In genomic region chr12:68271346-68271745, GRCh38 we compare ENCODE assay signal across 34 cellular contexts. TPM values are rescaled to one million over a fixed set of nuclear protein-coding genes. Genes with fewer than 3 reads are reported as not detected.
DNase-seq lines count a peak whose midpoint lies in the region; ATAC-seq, FAIRE-seq and TF ChIP-seq lines count a peak whose summit lies in the region.
"Had no signal": no experiment of that assay in that cellular context is flagged by ENCODE, and none has a peak within 500 bp of the region (broad histone marks: within the 10 kb centered on the region; RNA-seq: fewer than 3 reads in every experiment).

No MANE protein-coding gene starts in this region.

- H3K9me3 Mint-ChIP-seq in mesothelial cell of epicardium: no peaks in the 10 kb centered on the region
- H3K9me3 Mint-ChIP-seq: activated naive CD4-positive, alpha-beta T cell treated with anti-CD3 and anti-CD28 coated beads, Interleukin-2, amount 50 U/mL, for 72 hours; activated T-helper 2 cell treated with anti-CD3 and anti-CD28 coated beads, Interferon-gamma antibody, Interleukin-2, Interleukin-4, amounts not matched to agents 10 μg/mL and 5 μg/mL and 100 μg/mL, durations not matched to agents 14 hours and 24 hours and 36 hours; CD4-positive, alpha-beta T cell; GM23338; T-helper 1 cell treated with Interleukin-12 subunit alpha and Interleukin-12 subunit beta and Interleukin-4 antibody, amounts not matched to agents 30 μg/mL and 1 μg/mL, for 36 hours had no signal

- H3K4me1 ChIP-seq in Karpas-422 (ENCODE audit: low read length) (no peaks in the 10 kb centered on the region), smooth muscle cell (ENCODE audit: low read depth) (no peaks in the 10 kb centered on the region), kidney (ENCODE audit: control insufficient read depth in 1 of 2, insufficient read depth in 1 of 2, low read depth in 1 of 2, low read length in 2 of 2) (no peaks in the 10 kb centered on the region)
- H3K4me1 ChIP-seq: lower lobe of right lung, psoas muscle, testis, uterus had no signal

- H3K4me3 ChIP-seq in Karpas-422 (ENCODE audit: low read length) (no peak overlapping the region), choroid plexus epithelial cell (ENCODE audit: low read depth, low read length) (no peak overlapping the region), smooth muscle cell (no peak overlapping the region), kidney (ENCODE audit: low read length in 2 of 2) (no peak overlapping the region)
- H3K4me3 ChIP-seq: dorsolateral prefrontal cortex, GM23338, lower lobe of right lung, MG63, psoas muscle, SK-N-MC, testis, uterus had no signal

- DNase-seq in Karpas-422: peak; percentile 27
- peak; percentile 99 for DNase-seq in choroid plexus epithelial cell (ENCODE audit: low read depth)
- peak; percentile 23 for DNase-seq in left kidney (ENCODE audit: low read depth, low spot score)
- DNase-seq in smooth muscle cell (lab: John Stamatoyannopoulos, UW; ENCODE audit: unreplicated experiment): no peak
- DNase-seq in mesothelial cell of epicardium (ENCODE audit: low spot score in 2 of 2, unreplicated experiment in 2 of 2): no peak
- no peak for DNase-seq in kidney
- DNase-seq: activated CD4-positive, alpha-beta T cell treated with anti-CD3 and anti-CD28 coated beads for 36 hours; activated CD8-positive, alpha-beta T cell treated with anti-CD3 and anti-CD28 coated beads, Interleukin-2, amount 10 ng/mL, durations not matched to agents 7 days and 5 days; CD4-positive, alpha-beta T cell; dorsolateral prefrontal cortex; head of caudate nucleus; KBM-7; kidney glomerular epithelial cell; lower lobe of right lung; MG63; NCI-H1417 treated with DMSO at 0.1 percent for 48 hours; NCI-H2081 treated with DMSO at 0.1 percent for 48 hours; NCI-H345; NCI-H82; psoas muscle; RPMI8226; stimulated activated naive CD8-positive, alpha-beta T cell treated with anti-CD3 and anti-CD28 coated beads, Interleukin-15, Interleukin-2, amounts not matched to agents 100 U/mL and 50 U/mL, for 24 hours; testis; uterus had no signal

- H3K27me3 Mint-ChIP-seq in mesothelial cell of epicardium (ENCODE audit: low read depth): peaks cover 2% of the 10 kb centered on the region
- H3K27me3 Mint-ChIP-seq: CD4-positive, alpha-beta T cell had no signal

- H3K36me3 ChIP-seq in Karpas-422 (ENCODE audit: insufficient read depth, low read length) (no peaks in the 10 kb centered on the region), smooth muscle cell (ENCODE audit: low read depth) (no peaks in the 10 kb centered on the region), kidney (ENCODE audit: control insufficient read depth in 1 of 2, insufficient read depth in 2 of 2, low read length in 2 of 2) (no peaks in the 10 kb centered on the region)
- H3K36me3 ChIP-seq: lower lobe of right lung, MG63, uterus had no signal

- no peak for ATAC-seq in GM21723 (IDR thresholded peaks at IDR 0.05; ENCODE audit: unreplicated experiment)
- ATAC-seq: activated CD4-positive, alpha-beta T cell treated with anti-CD3 and anti-CD28 coated beads for 36 hours; activated CD8-positive, alpha-beta T cell treated with anti-CD3 and anti-CD28 coated beads, Interleukin-2, amount 10 ng/mL, durations not matched to agents 7 days and 5 days; activated naive CD4-positive, alpha-beta T cell treated with anti-CD3 and anti-CD28 coated beads, Interleukin-2, amount 50 U/mL, for 72 hours; GM23338; lower lobe of right lung; psoas muscle; stimulated activated naive CD8-positive, alpha-beta T cell treated with anti-CD3 and anti-CD28 coated beads, Interleukin-15, Interleukin-2, amounts not matched to agents 100 U/mL and 50 U/mL, for 24 hours had no signal

- no peaks in the 10 kb centered on the region for H3K36me3 Mint-ChIP-seq in mesothelial cell of epicardium

- H3K79me2 ChIP-seq in Karpas-422 (ENCODE audit: low read length) (no peaks in the 10 kb centered on the region), smooth muscle cell (ENCODE audit: low read depth) (no peaks in the 10 kb centered on the region)

- WGBS in smooth muscle cell (ENCODE audit: low lambda C conversion rate): 58% methylated on average over 8 of the region's 8 CpGs

- no peak overlapping the region for H3K27ac Mint-ChIP-seq in mesothelial cell of epicardium
- H3K27ac Mint-ChIP-seq: activated CD4-positive, alpha-beta T cell treated with anti-CD3 and anti-CD28 coated beads for 36 hours; activated CD8-positive, alpha-beta T cell treated with anti-CD3 and anti-CD28 coated beads, Interleukin-2, amount 10 ng/mL, durations not matched to agents 7 days and 5 days; activated naive CD4-positive, alpha-beta T cell treated with anti-CD3 and anti-CD28 coated beads, Interleukin-2, amount 50 U/mL, for 72 hours; activated T-helper 2 cell treated with anti-CD3 and anti-CD28 coated beads, Interferon-gamma antibody, Interleukin-2, Interleukin-4, amounts not matched to agents 10 μg/mL and 5 μg/mL and 100 μg/mL, durations not matched to agents 14 hours and 24 hours and 36 hours; CD4-positive, alpha-beta T cell; GM23338; T-helper 1 cell treated with Interleukin-12 subunit alpha and Interleukin-12 subunit beta and Interleukin-4 antibody, amounts not matched to agents 30 μg/mL and 1 μg/mL, for 36 hours had no signal

- H3K4me3 Mint-ChIP-seq in mesothelial cell of epicardium: no peak overlapping the region
- H3K4me3 Mint-ChIP-seq: activated CD4-positive, alpha-beta T cell treated with anti-CD3 and anti-CD28 coated beads for 36 hours; activated CD8-positive, alpha-beta T cell treated with anti-CD3 and anti-CD28 coated beads, Interleukin-2, amount 10 ng/mL, durations not matched to agents 7 days and 5 days; CD4-positive, alpha-beta T cell; GM23338; T-helper 1 cell treated with Interleukin-12 subunit alpha and Interleukin-12 subunit beta and Interleukin-4 antibody, amounts not matched to agents 30 μg/mL and 1 μg/mL, for 36 hours had no signal

- intact Hi-C loops in kidney (cut with DNase I): no loop called here

- no peaks in the 10 kb centered on the region for H3K9me2 ChIP-seq in Karpas-422 (replicated peaks; ENCODE audit: insufficient read depth, low read length)

- H3K4me2 ChIP-seq in Karpas-422 (ENCODE audit: low read depth, low read length, poor library complexity, severe bottlenecking) (no peak overlapping the region), smooth muscle cell (no peak overlapping the region)
- H3K4me2 ChIP-seq: GM23338 had no signal

- H3K27ac ChIP-seq in Karpas-422 (ENCODE audit: low read length): no peak overlapping the region
- H3K27ac ChIP-seq in smooth muscle cell (ENCODE audit: low read depth): peak overlapping the region; percentile 27
- no peak overlapping the region for H3K27ac ChIP-seq in kidney (ENCODE audit: low read depth in 2 of 2, low read length in 2 of 2)
- H3K27ac ChIP-seq: dorsolateral prefrontal cortex, lower lobe of right lung, psoas muscle, SK-N-MC, testis, uterus had no signal

- peaks cover 8% of the 10 kb centered on the region for H3K4me1 Mint-ChIP-seq in mesothelial cell of epicardium
- H3K4me1 Mint-ChIP-seq: GM23338 had no signal

- no peaks in the 10 kb centered on the region for H4K20me1 ChIP-seq in Karpas-422 (ENCODE audit: insufficient read depth, low read depth, low read length)
- no peaks in the 10 kb centered on the region for H4K20me1 ChIP-seq in smooth muscle cell (ENCODE audit: low read depth)

- no peak overlapping the region for H3K9ac ChIP-seq in Karpas-422 (ENCODE audit: low read length)
- H3K9ac ChIP-seq in smooth muscle cell (ENCODE audit: low read depth): no peak overlapping the region
- no peak overlapping the region for H3K9ac ChIP-seq in kidney (ENCODE audit: low read length in 2 of 2)

- no peaks in the 10 kb centered on the region for H3K27me3 ChIP-seq in Karpas-422 (ENCODE audit: low read length)
- H3K27me3 ChIP-seq in smooth muscle cell (ENCODE audit: low read depth): no peaks in the 10 kb centered on the region
- H3K27me3 ChIP-seq: dorsolateral prefrontal cortex, MG63, testis, uterus had no signal

- H3K9me3 ChIP-seq in Karpas-422 (ENCODE audit: low read length) (no peaks in the 10 kb centered on the region), smooth muscle cell (replicated peaks; ENCODE audit: low read depth) (no peaks in the 10 kb centered on the region), kidney (ENCODE audit: control insufficient read depth in 1 of 2, low read length in 2 of 2) (no peaks in the 10 kb centered on the region)
- H3K9me3 ChIP-seq: lower lobe of right lung, MG63, psoas muscle, testis, uterus had no signal

- H2AFZ ChIP-seq in Karpas-422 (ENCODE audit: low read length) (no peak overlapping the region), smooth muscle cell (ENCODE audit: low read depth) (peak overlapping the region; percentile 35)

- H3F3A ChIP-seq in smooth muscle cell (ENCODE audit: low read depth): no peaks in the 10 kb centered on the region

- no peak for TF ChIP-seq CTCF in choroid plexus epithelial cell (conservative IDR thresholded peaks at IDR 0.05; ENCODE audit: low read depth, low read length)
- TF ChIP-seq CTCF in smooth muscle cell (IDR thresholded peaks at IDR 0.05; ENCODE audit: borderline replicate concordance, insufficient read depth, poor library complexity, severe bottlenecking): no peak
- TF ChIP-seq CTCF in mesothelial cell of epicardium (IDR thresholded peaks at IDR 0.05; ENCODE audit: unreplicated experiment): no peak
- no peak for TF ChIP-seq CTCF in kidney (IDR thresholded peaks at IDR 0.05; ENCODE audit: borderline replicate concordance, extremely low read depth, insufficient read depth)

- FAIRE-seq in kidney (lab: Jason Lieb, UNC): no peak
- FAIRE-seq: GM12891 had no signal

RNA-seq across cellular contexts. Expression of gene IL22, which starts 17.9 kb away (rescaled TPM):
- not detected in 2 replicates for total RNA-seq in Karpas-422 (2014; rRNA removed; shearing (Covaris generic); ENCODE audit: low replicate concordance)
- not detected in 2 replicates for total RNA-seq in smooth muscle cell
- polyA plus RNA-seq in smooth muscle cell: not detected in 2 replicates
- total RNA-seq in mesothelial cell of epicardium: not detected in 3 replicates
- not detected for total RNA-seq in kidney
- polyA plus RNA-seq in kidney (ENCODE audit: insufficient read depth, low read depth, low replicate concordance): not detected
- total RNA-seq: activated CD8-positive, alpha-beta T cell treated with anti-CD3 and anti-CD28 coated beads, Interleukin-2, amount 10 ng/mL, durations not matched to agents 7 days and 5 days; CD4-positive, alpha-beta T cell; Daoy; dorsolateral prefrontal cortex; GM23338; lower lobe of right lung; mucosa of gallbladder; psoas muscle; skeletal muscle tissue; testis; uterus had no signal
- polyA plus RNA-seq: GM23338, psoas muscle had no signal

RNA-seq across cellular contexts. Expression of gene IL26, which starts 45.7 kb away (rescaled TPM):
- not detected in 2 replicates for total RNA-seq in Karpas-422 (2014; rRNA removed; shearing (Covaris generic); ENCODE audit: low replicate concordance)
- total RNA-seq in smooth muscle cell: not detected in 2 replicates
- not detected in 2 replicates for polyA plus RNA-seq in smooth muscle cell
- total RNA-seq in mesothelial cell of epicardium: not detected in 3 replicates
- not detected for total RNA-seq in kidney
- not detected for polyA plus RNA-seq in kidney (ENCODE audit: insufficient read depth, low read depth, low replicate concordance)
- total RNA-seq: Daoy, GM23338, lower lobe of right lung, mucosa of gallbladder, psoas muscle, skeletal muscle tissue, testis, uterus had no signal
- polyA plus RNA-seq: GM23338, psoas muscle had no signal

Comparison
In these comparisons a context has a peak if more than half of its experiments do, and no peak if none do; other contexts are left out.
1. DNase-seq: peak in Karpas-422 (single experiment), choroid plexus epithelial cell (single experiment) and left kidney (single experiment); none in smooth muscle cell (single experiment), mesothelial cell of epicardium (0 of 2) and kidney (single experiment).